Comparison of ENCODE assay signal across 9 cellular contexts in the genomic region with DNA sequence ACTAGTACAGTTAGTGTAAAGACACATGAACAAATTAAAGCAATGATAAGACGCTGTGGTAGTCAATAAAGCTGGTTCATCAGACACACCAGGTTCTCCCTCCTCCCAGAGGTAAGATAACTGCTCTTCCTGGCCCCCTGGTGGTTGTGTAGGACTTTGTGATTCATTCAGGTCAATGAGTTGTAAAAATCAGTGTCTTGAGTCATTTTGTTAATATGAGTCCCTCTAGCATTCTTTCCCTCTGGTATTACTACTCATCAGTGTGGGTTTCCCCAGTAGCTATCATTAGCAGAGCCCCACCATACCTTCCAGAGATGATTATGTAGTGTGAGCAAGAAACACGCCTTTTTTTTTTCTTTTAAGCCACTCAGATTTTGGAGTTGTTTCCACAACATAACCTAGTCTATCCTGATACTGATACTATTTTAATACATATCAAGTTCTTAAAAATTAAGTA. TPM values are rescaled to one million over a fixed set of nuclear protein-coding genes. Genes with fewer than 3 reads are reported as not detected.
DNase-seq lines count a peak whose midpoint lies in the region; ATAC-seq and TF ChIP-seq lines count a peak whose summit lies in the region.
"Had no signal": no experiment of that assay in that cellular context is flagged by ENCODE, and none has a peak within 500 bp of the region (broad histone marks: within the 10 kb centered on the region; RNA-seq: fewer than 3 reads in every experiment).

No MANE protein-coding gene starts in this region.

- POLR2A ChIA-PET in CD8-positive, alpha-beta memory T cell (lab: Charles Lee), result interaction anchor here (0.6 to 1.0 kb wide), 2 partner anchors 31 to 343 kb away, joined by 3 read pairs; no protein-coding TSS in a partner anchor

- no peak overlapping the region for H3K4me3 ChIP-seq in CD8-positive, alpha-beta memory T cell (ENCODE audit: low read length)
- H3K4me3 ChIP-seq in Peyer's patch (no peak overlapping the region), neuronal stem cell (ENCODE audit: low read length in 2 of 2) (no peak overlapping the region)

- H3K27me3 Mint-ChIP-seq in CD8-positive, alpha-beta memory T cell, result no peaks in the 10 kb centered on the region

- H3K36me3 ChIP-seq in CD8-positive, alpha-beta memory T cell (ENCODE audit: insufficient read depth, low read length), result peaks cover 1% of the 10 kb centered on the region
- H3K36me3 ChIP-seq in Peyer's patch, result no peaks in the 10 kb centered on the region
- peaks cover under 1 to 7% of the 10 kb centered on the region in 2 donors for H3K36me3 ChIP-seq in neuronal stem cell (replicated peaks in 1 of 2; ENCODE audit: control insufficient read depth in 2 of 2, insufficient read depth in 2 of 2, low read length in 2 of 2)

- no peak overlapping the region for H3K23ac ChIP-seq in neuronal stem cell (ENCODE audit: low read depth, low read length, poor library complexity)

- H3K4me3 Mint-ChIP-seq in CD8-positive, alpha-beta memory T cell, result peak overlapping the region in 2 of 7 donors; percentile 11 to 38

- no peak overlapping the region for H3K9ac ChIP-seq in neuronal stem cell (ENCODE audit: low read depth, low read length, poor library complexity)

- H3K18ac ChIP-seq in neuronal stem cell (ENCODE audit: low read length), result no peak overlapping the region

- H2BK15ac ChIP-seq in neuronal stem cell (ENCODE audit: low read length), result no peak overlapping the region

- H2AFZ ChIP-seq in neuronal stem cell (ENCODE audit: low read length), result peak overlapping the region; percentile 56

- H4K91ac ChIP-seq in neuronal stem cell (ENCODE audit: low read depth, low read length, poor library complexity), result no peak overlapping the region

- no peaks in the 10 kb centered on the region for H3K27me3 ChIP-seq in CD8-positive, alpha-beta memory T cell (ENCODE audit: insufficient read depth, low read length, poor library complexity, severe bottlenecking)
- H3K27me3 ChIP-seq in Peyer's patch, result no peaks in the 10 kb centered on the region
- H3K27me3 ChIP-seq in neuronal stem cell (ENCODE audit: control insufficient read depth in 3 of 3, insufficient read depth in 3 of 3, low read depth in 1 of 3, low read length in 3 of 3), result no peaks in the 10 kb centered on the region

- H3K4me1 Mint-ChIP-seq in CD8-positive, alpha-beta memory T cell, result peaks cover 20 to 32% (median 26%) of the 10 kb centered on the region in 3 donors

- peak; percentile 37 for ATAC-seq in GM21381 (IDR thresholded peaks at IDR 0.05; ENCODE audit: unreplicated experiment)

- TF ChIP-seq POLR2A in Peyer's patch (IDR thresholded peaks at IDR 0.05), result no peak

- no peak overlapping the region for H2AK5ac ChIP-seq in neuronal stem cell (ENCODE audit: low read depth, low read length)

- H3K9me3 Mint-ChIP-seq in CD8-positive, alpha-beta memory T cell, result no peaks in the 10 kb centered on the region

- CTCF ChIA-PET in CD8-positive, alpha-beta memory T cell (lab: Charles Lee), result interaction anchor here (0.7 to 2.7 kb wide), 19 partner anchors 9 to 459 kb away, joined by 3 to 8 read pairs (median 3); a partner anchor contains a TSS

- TF ChIP-seq CTCF in Peyer's patch (IDR thresholded peaks at IDR 0.05), result peak; percentile 43 to 88 (median 76)

- H3K4me2 ChIP-seq in neuronal stem cell (ENCODE audit: insufficient read depth, low read length, poor library complexity, severe bottlenecking), result no peak overlapping the region

- no peak overlapping the region for H3K4ac ChIP-seq in neuronal stem cell (ENCODE audit: low read length)

- WGBS in neuronal stem cell (ENCODE audit: extremely low coverage in 2 of 2, insufficient read length in 2 of 2, insufficient replicate concordance in 1 of 2), 2 donors, result no CpG with 5 or more reads among the region's 2 CpGs

- peaks cover 0 to 14% (median 0%) of the 10 kb centered on the region in 3 donors for H3K36me3 Mint-ChIP-seq in CD8-positive, alpha-beta memory T cell

- DNase-seq in CD8-positive, alpha-beta memory T cell, result peak; percentile 50 to 81 (median 53)
- DNase-seq in Kasumi-1 (lab: John Stamatoyannopoulos, UW), result peak; percentile 83 to 88
- DNase-seq in Peyer's patch, result peak in 2 of 3 donors; percentile 77 to 91
- peak; percentile 59 for DNase-seq in activated T-cell treated with anti-CD3 and anti-CD28 coated beads, Interleukin-2, amount 50 U/mL, for 1 hour
- DNase-seq in fibroblast of gingiva (ENCODE audit: low read depth), result peak; percentile 75
- DNase-seq in neuronal stem cell (ENCODE audit: low spot score), result peak; percentile 32
- peak; percentile 84 for DNase-seq in stromal cell of bone marrow (ENCODE audit: low read depth)

- no peak overlapping the region for H4K8ac ChIP-seq in neuronal stem cell (ENCODE audit: low read depth, low read length)

- H3K9me3 ChIP-seq in CD8-positive, alpha-beta memory T cell (ENCODE audit: low read length), result no peaks in the 10 kb centered on the region
- H3K9me3 ChIP-seq in Peyer's patch (no peaks in the 10 kb centered on the region), neuronal stem cell (replicated peaks in 1 of 2; ENCODE audit: control insufficient read depth in 2 of 2, insufficient read depth in 1 of 2, low read depth in 1 of 2, low read length in 2 of 2) (no peaks in the 10 kb centered on the region)

- no peak overlapping the region for H3K14ac ChIP-seq in neuronal stem cell (ENCODE audit: low read length)

- peak overlapping the region in 5 of 8 donors; percentile 3 to 57 (median 11) for H3K27ac Mint-ChIP-seq in CD8-positive, alpha-beta memory T cell

- H3K79me1 ChIP-seq in neuronal stem cell (ENCODE audit: low read depth, low read length), result no peaks in the 10 kb centered on the region

- no peak overlapping the region for H3K27ac ChIP-seq in CD8-positive, alpha-beta memory T cell (ENCODE audit: low read depth, low read length)
- H3K27ac ChIP-seq in Peyer's patch (no peak overlapping the region), neuronal stem cell (replicated peaks; ENCODE audit: low read length) (no peak overlapping the region)

- no peak overlapping the region for H2BK5ac ChIP-seq in neuronal stem cell (ENCODE audit: low read length)

- H2BK12ac ChIP-seq in neuronal stem cell (ENCODE audit: low read length), result no peak overlapping the region

- H3K4me1 ChIP-seq in CD8-positive, alpha-beta memory T cell (ENCODE audit: insufficient read depth, low read length), result peaks cover 6% of the 10 kb centered on the region
- H3K4me1 ChIP-seq in Peyer's patch (peaks cover 0 to 9% (median 2%) of the 10 kb centered on the region in 4 donors), neuronal stem cell (ENCODE audit: control insufficient read depth in 2 of 2, insufficient read depth in 1 of 2, low read depth in 1 of 2, low read length in 2 of 2) (peaks cover 0 to 3% of the 10 kb centered on the region in 2 donors)

- no peak overlapping the region for H2BK120ac ChIP-seq in neuronal stem cell (ENCODE audit: low read depth, low read length)

RNA-seq across cellular contexts. Expression of a gene that starts 3.6 kb away (rescaled TPM):
- total RNA-seq in CD8-positive, alpha-beta memory T cell, result 10 to 100 TPM; 45.4 to 47.5 TPM
- polyA plus RNA-seq in CD8-positive, alpha-beta memory T cell, result 15.5 TPM
- total RNA-seq in Peyer's patch, result 100 to 1,000 TPM in 1 of 4 donors, 10 to 100 TPM in 3; 28.2 to 106 (median 61.5) TPM
- 27.9 TPM for polyA plus RNA-seq in neuronal stem cell (2013, experiment 1 of 2)
- polyA plus RNA-seq in neuronal stem cell (2013, experiment 2 of 2), result 26.8 TPM

RNA-seq across cellular contexts. Expression of a gene that starts 35.6 kb away (rescaled TPM):
- not detected for total RNA-seq in CD8-positive, alpha-beta memory T cell
- polyA plus RNA-seq in CD8-positive, alpha-beta memory T cell, result not detected
- not detected for total RNA-seq in Peyer's patch
- polyA plus RNA-seq in neuronal stem cell (2013, experiment 1 of 2), result 0.10 TPM
- 0.04 TPM for polyA plus RNA-seq in neuronal stem cell (2013, experiment 2 of 2)
- total RNA-seq: T-helper 1 cell treated with Interleukin-12 subunit alpha and Interleukin-12 subunit beta and Interleukin-4 antibody, amounts not matched to agents 30 ng/mL and 1 ng/mL, for 36 hours had no signal

RNA-seq across cellular contexts. Expression of a gene that starts 46.1 kb away (rescaled TPM):
- total RNA-seq in CD8-positive, alpha-beta memory T cell, result 10 to 100 TPM; 35.7 to 40.3 TPM
- 20.3 TPM for polyA plus RNA-seq in CD8-positive, alpha-beta memory T cell
- total RNA-seq in Peyer's patch, result 10 to 100 TPM; 37.7 to 62.7 (median 48.2) TPM
- polyA plus RNA-seq in neuronal stem cell (2013, experiment 1 of 2), result 19.5 TPM
- 21.7 TPM for polyA plus RNA-seq in neuronal stem cell (2013, experiment 2 of 2)

RNA-seq across cellular contexts. Expression of a gene that starts 52.1 kb away (rescaled TPM):
- total RNA-seq in CD8-positive, alpha-beta memory T cell, result 100 to 1,000 TPM; 224 to 232 TPM
- polyA plus RNA-seq in CD8-positive, alpha-beta memory T cell, result 167 TPM
- total RNA-seq in Peyer's patch, result 100 to 1,000 TPM in 3 of 4 donors, 10 to 100 TPM in 1; 48.7 to 212 (median 156) TPM
- 162 TPM for polyA plus RNA-seq in neuronal stem cell (2013, experiment 1 of 2)
- polyA plus RNA-seq in neuronal stem cell (2013, experiment 2 of 2), result 165 TPM

RNA-seq across cellular contexts. Expression of a gene that starts 59.5 kb away (rescaled TPM):
- not detected for total RNA-seq in CD8-positive, alpha-beta memory T cell
- polyA plus RNA-seq in CD8-positive, alpha-beta memory T cell, result not detected
- total RNA-seq in Peyer's patch, result 1 to 10 TPM in 1 of 4 donors, under 1 TPM in 1, not detected in 2; 0.67 to 1.7 TPM
- 0.39 TPM for polyA plus RNA-seq in neuronal stem cell (2013, experiment 1 of 2)
- polyA plus RNA-seq in neuronal stem cell (2013, experiment 2 of 2), result 0.57 TPM
- total RNA-seq: T-helper 1 cell treated with Interleukin-12 subunit alpha and Interleukin-12 subunit beta and Interleukin-4 antibody, amounts not matched to agents 30 ng/mL and 1 ng/mL, for 36 hours had no signal

Comparison
In these comparisons a context has a peak if more than half of its experiments do, and no peak if none do; other contexts are left out.
1. DNase-seq: peak in every context shown above with its lines; median percentile 86 in Kasumi-1; 84 in Peyer's patch; 84 in stromal cell of bone marrow; 75 in fibroblast of gingiva; 59 in activated T-cell treated with anti-CD3 and anti-CD28 coated beads, Interleukin-2, amount 50 U/mL, for 1 hour; 53 in CD8-positive, alpha-beta memory T cell; 32 in neuronal stem cell.